Comparison of ENCODE assay signal across 17 cellular contexts in genomic region chr21:33817663-33818433, GRCh38.
DNase-seq lines count a peak whose midpoint lies in the region; ATAC-seq and TF ChIP-seq lines count a peak whose summit lies in the region.
"Had no signal": no experiment of that assay in that cellular context is flagged by ENCODE, and none has a peak within 500 bp of the region (broad histone marks: within the 10 kb centered on the region; RNA-seq: fewer than 3 reads in every experiment).

No MANE protein-coding gene starts in this region.

- BruUV-seq in MCF 10A (replicated peaks; lab: Mats Ljungman, UMichigan) (no TSS peak), mammary epithelial cell (replicated peaks; lab: Mats Ljungman, UMichigan) (no TSS peak), OCI-LY7 (replicated peaks; lab: Mats Ljungman, UMichigan) (no TSS peak)

- H3K36me3 ChIP-seq in mammary epithelial cell (ENCODE audit: insufficient read depth, low read length) (peaks cover 7% of the 10 kb centered on the region), psoas muscle (ENCODE audit: insufficient read depth in 1 of 2, low read depth in 1 of 2) (peaks cover 4 to 51% of the 10 kb centered on the region in 2 donors), OCI-LY7 (ENCODE audit: insufficient read depth, low read length) (no peaks in the 10 kb centered on the region)

- in situ Hi-C loops in mammary epithelial cell (cut with MboI; ENCODE audit: low sequenced_read_pairs in 2 of 2), result no loop called here

- H3K4me1 Mint-ChIP-seq in MCF 10A (ENCODE audit: insufficient read depth, unreplicated experiment), result peaks cover 13% of the 10 kb centered on the region
- H3K4me1 Mint-ChIP-seq: activated naive CD4-positive, alpha-beta T cell treated with anti-CD3 and anti-CD28 coated beads, Interleukin-2, amount 50 U/mL, for 24 hours had no signal

- no peak overlapping the region for H3K27ac Mint-ChIP-seq in MCF 10A (ENCODE audit: low read depth, unreplicated experiment)
- H3K27ac Mint-ChIP-seq: activated naive CD4-positive, alpha-beta T cell treated with anti-CD3 and anti-CD28 coated beads, Interleukin-2, amount 50 U/mL, for 24 hours had no signal

- no peaks in the 10 kb centered on the region for H3K9me3 Mint-ChIP-seq in MCF 10A (ENCODE audit: unreplicated experiment)
- H3K9me3 Mint-ChIP-seq: activated naive CD4-positive, alpha-beta T cell treated with anti-CD3 and anti-CD28 coated beads, Interleukin-2, amount 50 U/mL, for 24 hours had no signal

- peaks cover 50% of the 10 kb centered on the region for H3K36me3 Mint-ChIP-seq in MCF 10A (ENCODE audit: insufficient read depth, unreplicated experiment)
- H3K36me3 Mint-ChIP-seq: activated naive CD4-positive, alpha-beta T cell treated with anti-CD3 and anti-CD28 coated beads, Interleukin-2, amount 50 U/mL, for 24 hours had no signal

- H3K9me2 ChIP-seq in OCI-LY7 (ENCODE audit: insufficient read depth, low read length), result no peaks in the 10 kb centered on the region

- 87% methylated on average over 5 of the region's 5 CpGs for WGBS in mammary epithelial cell (ENCODE audit: low coverage, missing lambda C conversion rate)
- 83 to 88% (median 84%) methylated on average over 5 of the region's 5 CpGs for WGBS in psoas muscle, 3 donors

- TF ChIP-seq CTCF in MCF 10A (IDR thresholded peaks at IDR 0.05; ENCODE audit: unreplicated experiment), result no peak
- no peak for TF ChIP-seq CTCF in mammary epithelial cell (conservative IDR thresholded peaks at IDR 0.05 in 1 of 2, IDR thresholded peaks at IDR 0.05 in 1 of 2; ENCODE audit: extremely low read depth in 1 of 2, insufficient read depth in 1 of 2, low read depth in 1 of 2, low read length in 2 of 2)
- no peak for TF ChIP-seq CTCF in psoas muscle (IDR thresholded peaks at IDR 0.05)
- no peak for TF ChIP-seq CTCF in OCI-LY7 (conservative IDR thresholded peaks at IDR 0.05; ENCODE audit: low read length)

- no peak overlapping the region for H3K27ac ChIP-seq in mammary epithelial cell (ENCODE audit: insufficient read depth, low read depth, low read length)
- H3K27ac ChIP-seq in psoas muscle, result no peak overlapping the region
- no peak overlapping the region for H3K27ac ChIP-seq in OCI-LY7 (ENCODE audit: low read depth, low read length, poor library complexity, severe bottlenecking)
- H3K27ac ChIP-seq: parathyroid adenoma, SJSA1, upper lobe of left lung had no signal

- no peak overlapping the region for H3K4me2 ChIP-seq in mammary epithelial cell (ENCODE audit: insufficient read depth, low read depth, low read length)
- no peak overlapping the region for H3K4me2 ChIP-seq in OCI-LY7 (ENCODE audit: low read length)

- intact Hi-C loops in MCF 10A (cut with micrococcal nuclease) (no loop called here), mammary epithelial cell (cut with micrococcal nuclease) (no loop called here), psoas muscle (cut with DNase I) (no loop called here), OCI-LY7 (cut with micrococcal nuclease; ENCODE audit: unreplicated experiment) (no loop called here)

- CTCF ChIA-PET in MCF 10A (lab: Yijun Ruan, JAX), result no interaction called here
- CTCF ChIA-PET in mammary epithelial cell (lab: Charles Lee; ENCODE audit: low non-redundant PET), result no interaction called here
- CTCF ChIA-PET in OCI-LY7 (lab: Charles Lee; ENCODE audit: unreplicated experiment), result no interaction called here

- H3K27me3 ChIP-seq in mammary epithelial cell (ENCODE audit: insufficient read depth, low read length) (no peaks in the 10 kb centered on the region), psoas muscle (ENCODE audit: insufficient read depth in 3 of 3, low read length in 2 of 3) (no peaks in the 10 kb centered on the region)
- H3K27me3 ChIP-seq: SJSA1, upper lobe of left lung had no signal

- H3K9me3 ChIP-seq in mammary epithelial cell (replicated peaks; ENCODE audit: insufficient read depth, low read length), result no peaks in the 10 kb centered on the region
- H3K9me3 ChIP-seq in psoas muscle, result no peaks in the 10 kb centered on the region
- H3K9me3 ChIP-seq in OCI-LY7 (ENCODE audit: low read length), result no peaks in the 10 kb centered on the region
- H3K9me3 ChIP-seq: SJSA1, upper lobe of left lung had no signal

- POLR2A ChIA-PET in MCF 10A (lab: Yijun Ruan, JAX), result no interaction called here
- POLR2A ChIA-PET in OCI-LY7 (lab: Charles Lee), result no interaction called here

- dilution Hi-C loops in mammary epithelial cell (cut with HindIII; ENCODE audit: low sequenced_read_pairs), result no loop called here

- H3K4me3 Mint-ChIP-seq in MCF 10A (ENCODE audit: unreplicated experiment), result no peak overlapping the region
- H3K4me3 Mint-ChIP-seq: activated naive CD4-positive, alpha-beta T cell treated with anti-CD3 and anti-CD28 coated beads, Interleukin-2, amount 50 U/mL, for 24 hours had no signal

- no peaks in the 10 kb centered on the region for H4K20me1 ChIP-seq in mammary epithelial cell (ENCODE audit: insufficient read depth, low read length)
- no peaks in the 10 kb centered on the region for H4K20me1 ChIP-seq in OCI-LY7 (ENCODE audit: insufficient read depth, low read length)

- H3K4me3 ChIP-seq in mammary epithelial cell (replicated peaks in 1 of 3; ENCODE audit: insufficient read depth in 1 of 3, low read depth in 2 of 3, low read length in 3 of 3) (no peak overlapping the region), psoas muscle (no peak overlapping the region), OCI-LY7 (ENCODE audit: low read depth, low read length, poor library complexity, severe bottlenecking) (no peak overlapping the region)
- H3K4me3 ChIP-seq: SJSA1, upper lobe of left lung had no signal

- no peak overlapping the region for H2AFZ ChIP-seq in mammary epithelial cell (ENCODE audit: low read depth, low read length)
- H2AFZ ChIP-seq in OCI-LY7 (ENCODE audit: low read length), result no peak overlapping the region
- H2AFZ ChIP-seq: parathyroid adenoma had no signal

- H3K79me2 ChIP-seq in mammary epithelial cell (ENCODE audit: insufficient read depth, low read length) (no peaks in the 10 kb centered on the region), OCI-LY7 (ENCODE audit: insufficient read depth, low read depth, low read length) (no peaks in the 10 kb centered on the region)
- H3K79me2 ChIP-seq: parathyroid adenoma had no signal

- ATAC-seq in psoas muscle, result no peak

- DNase-seq in MCF 10A (ENCODE audit: unreplicated experiment) (peak; percentile 90), mammary epithelial cell (no peak), NCI-H2107 treated with DMSO at 0.1 percent for 48 hours (lab: John Stamatoyannopoulos, UW; ENCODE audit: unreplicated experiment) (peak; percentile 90), astrocyte of the hippocampus (ENCODE audit: low read depth, low spot score) (peak; percentile 61), psoas muscle (no peak), anterior cingulate cortex (lab: John Stamatoyannopoulos, UW) (no peak), middle frontal gyrus (ENCODE audit: extremely low spot score, low spot score) (no peak), OCI-LY7 (ENCODE audit: low spot score) (no peak)
- DNase-seq: Calu3; cerebellar nuclear complex; mesenchymal stem cell; NCI-H510A; stimulated activated CD4-positive, alpha-beta T cell treated with anti-CD3 and anti-CD28 coated beads, Interleukin-15, amount 100 ng/mL, for 24 hours; upper lobe of left lung had no signal

- H3K4me1 ChIP-seq in mammary epithelial cell (ENCODE audit: insufficient read depth, low read length) (no peaks in the 10 kb centered on the region), psoas muscle (no peaks in the 10 kb centered on the region), OCI-LY7 (ENCODE audit: insufficient read depth, low read length, poor library complexity, severe bottlenecking) (no peaks in the 10 kb centered on the region)
- H3K4me1 ChIP-seq: parathyroid adenoma had no signal

- no peaks in the 10 kb centered on the region for H3K27me3 Mint-ChIP-seq in MCF 10A (ENCODE audit: insufficient read depth, unreplicated experiment)
- H3K27me3 Mint-ChIP-seq: activated naive CD4-positive, alpha-beta T cell treated with anti-CD3 and anti-CD28 coated beads, Interleukin-2, amount 50 U/mL, for 24 hours had no signal

- H3K9ac ChIP-seq in mammary epithelial cell (ENCODE audit: insufficient read depth, low read length), result no peak overlapping the region
- H3K9ac ChIP-seq: parathyroid adenoma had no signal

Comparison
In these comparisons a context has a peak if more than half of its experiments do, and no peak if none do; other contexts are left out.
1. DNase-seq: peak in MCF 10A (single experiment), NCI-H2107 treated with DMSO at 0.1 percent for 48 hours (single experiment) and astrocyte of the hippocampus (single experiment); none in mammary epithelial cell (single experiment), psoas muscle (0 of 2), anterior cingulate cortex (0 of 58), middle frontal gyrus (single experiment) and OCI-LY7 (single experiment).